In genomic region chr6:118810420-118811027, GRCh38 we compare ENCODE assay signal across 7 cellular contexts.
DNase-seq lines count a peak whose midpoint lies in the region; ATAC-seq and TF ChIP-seq lines count a peak whose summit lies in the region.

No MANE protein-coding gene starts in this region.

- H3K9me3 ChIP-seq in mucosa of descending colon: no peaks in the 10 kb centered on the region

- no peak overlapping the region for H3K4me3 ChIP-seq in mucosa of descending colon

- intact Hi-C loops in mucosa of descending colon (cut with DNase I, micrococcal nuclease): no loop called here

- no peak for TF ChIP-seq CTCF in mucosa of descending colon (IDR thresholded peaks at IDR 0.05)

- ATAC-seq in GM19455 (IDR thresholded peaks at IDR 0.05; ENCODE audit: unreplicated experiment): peak; percentile 92
- peak; percentile 94 for ATAC-seq in HG03378 (IDR thresholded peaks at IDR 0.05; ENCODE audit: unreplicated experiment)
- ATAC-seq in mucosa of descending colon: peak; percentile 90
- no peak for ATAC-seq in SK-N-SH treated with all-trans-retinoic acid at 6 μM for 48 hours

- no peaks in the 10 kb centered on the region for H3K36me3 ChIP-seq in mucosa of descending colon (ENCODE audit: low read depth)

- DNase-seq in activated CD4-positive, alpha-beta T cell treated with anti-CD3 and anti-CD28 coated beads for 48 hours: peak; percentile 68
- DNase-seq in mucosa of descending colon (peak in 2 of 3 donors; percentile 47 to 60), NCI-H1092 (lab: John Stamatoyannopoulos, UW) (no peak), HUDEP-2 (lab: John Stamatoyannopoulos, UW; ENCODE audit: unreplicated experiment in 76 of 76) (no peak)

- H3K4me1 ChIP-seq in mucosa of descending colon (ENCODE audit: low read depth): no peaks in the 10 kb centered on the region

TF ChIP-seq in SK-N-SH treated with all-trans-retinoic acid at 6 μM for 48 hours, 23 proteins besides CTCF, POLR2A, EP300 and RAD21:
- TF ChIP-seq, protein P1, sequence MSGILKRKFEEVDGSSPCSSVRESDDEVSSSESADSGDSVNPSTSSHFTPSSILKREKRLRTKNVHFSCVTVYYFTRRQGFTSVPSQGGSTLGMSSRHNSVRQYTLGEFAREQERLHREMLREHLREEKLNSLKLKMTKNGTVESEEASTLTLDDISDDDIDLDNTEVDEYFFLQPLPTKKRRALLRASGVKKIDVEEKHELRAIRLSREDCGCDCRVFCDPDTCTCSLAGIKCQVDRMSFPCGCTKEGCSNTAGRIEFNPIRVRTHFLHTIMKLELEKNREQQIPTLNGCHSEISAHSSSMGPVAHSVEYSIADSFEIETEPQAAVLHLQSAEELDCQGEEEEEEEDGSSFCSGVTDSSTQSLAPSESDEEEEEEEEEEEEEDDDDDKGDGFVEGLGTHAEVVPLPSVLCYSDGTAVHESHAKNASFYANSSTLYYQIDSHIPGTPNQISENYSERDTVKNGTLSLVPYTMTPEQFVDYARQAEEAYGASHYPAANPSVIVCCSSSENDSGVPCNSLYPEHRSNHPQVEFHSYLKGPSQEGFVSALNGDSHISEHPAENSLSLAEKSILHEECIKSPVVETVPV (CRISPR knock-in tag; IDR thresholded peaks at IDR 0.05): no peak
- TF ChIP-seq ZFP3 (CRISPR knock-in tag; IDR thresholded peaks at IDR 0.05) (no peak), BACH2 (CRISPR knock-in tag; IDR thresholded peaks at IDR 0.05; ENCODE audit: borderline replicate concordance) (no peak), ESRRG (CRISPR knock-in tag; IDR thresholded peaks at IDR 0.05) (no peak), TOX (CRISPR knock-in tag; IDR thresholded peaks at IDR 0.05; ENCODE audit: borderline replicate concordance) (no peak), ZNF565 (CRISPR knock-in tag; conservative IDR thresholded peaks at IDR 0.05; ENCODE audit: low read depth) (no peak), ZNF70 (CRISPR knock-in tag; IDR thresholded peaks at IDR 0.05) (no peak), SNAI2 (CRISPR knock-in tag; IDR thresholded peaks at IDR 0.05) (no peak), ZFP30 (CRISPR knock-in tag; IDR thresholded peaks at IDR 0.05) (no peak), ZC3H10 (CRISPR knock-in tag; IDR thresholded peaks at IDR 0.05) (no peak)
- TF ChIP-seq, protein P2, sequence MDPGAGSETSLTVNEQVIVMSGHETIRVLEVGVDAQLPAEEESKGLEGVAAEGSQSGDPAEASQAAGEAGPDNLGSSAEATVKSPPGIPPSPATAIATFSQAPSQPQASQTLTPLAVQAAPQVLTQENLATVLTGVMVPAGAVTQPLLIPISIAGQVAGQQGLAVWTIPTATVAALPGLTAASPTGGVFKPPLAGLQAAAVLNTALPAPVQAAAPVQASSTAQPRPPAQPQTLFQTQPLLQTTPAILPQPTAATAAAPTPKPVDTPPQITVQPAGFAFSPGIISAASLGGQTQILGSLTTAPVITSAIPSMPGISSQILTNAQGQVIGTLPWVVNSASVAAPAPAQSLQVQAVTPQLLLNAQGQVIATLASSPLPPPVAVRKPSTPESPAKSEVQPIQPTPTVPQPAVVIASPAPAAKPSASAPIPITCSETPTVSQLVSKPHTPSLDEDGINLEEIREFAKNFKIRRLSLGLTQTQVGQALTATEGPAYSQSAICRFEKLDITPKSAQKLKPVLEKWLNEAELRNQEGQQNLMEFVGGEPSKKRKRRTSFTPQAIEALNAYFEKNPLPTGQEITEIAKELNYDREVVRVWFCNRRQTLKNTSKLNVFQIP (CRISPR knock-in tag; IDR thresholded peaks at IDR 0.05; ENCODE audit: borderline replicate concordance, low read depth): no peak
TF ChIP-seq in SK-N-SH treated with all-trans-retinoic acid at 6 μM for 48 hours: peak in this region for 0.

Comparison
In these comparisons a context has a peak if more than half of its experiments do, and no peak if none do; other contexts are left out.
1. DNase-seq: peak in activated CD4-positive, alpha-beta T cell treated with anti-CD3 and anti-CD28 coated beads for 48 hours (single experiment) and mucosa of descending colon (2 of 3); none in NCI-H1092 (single experiment) and HUDEP-2 (0 of 76).